Comparison of ENCODE assay signal across 19 cellular contexts in genomic region chr4:8215641-8216442, GRCh38. TPM values are rescaled to one million over a fixed set of nuclear protein-coding genes. Genes with fewer than 3 reads are reported as not detected.
"Had no signal": no experiment of that assay in that cellular context is flagged by ENCODE, and none has a peak within 500 bp of the region (broad histone marks: within the 10 kb centered on the region; RNA-seq: fewer than 3 reads in every experiment).

No MANE protein-coding gene starts in this region.

- ATAC-seq: effector memory CD8-positive, alpha-beta T cell; natural killer cell treated with Interleukin-12 subunit alpha and Interleukin-12 subunit beta and Interleukin-15 and Interleukin-18, amount 100 ng/mL, for 72 hours had no signal

- H3K27me3 Mint-ChIP-seq: effector memory CD8-positive, alpha-beta T cell; memory B cell; natural killer cell treated with Interleukin-12 subunit alpha and Interleukin-12 subunit beta and Interleukin-15 and Interleukin-18, amount 100 ng/mL, for 72 hours had no signal

- DNase-seq: effector memory CD8-positive, alpha-beta T cell; esophagus squamous epithelium; immature natural killer cell; left cardiac atrium; left ventricle myocardium inferior; lower lobe of right lung; psoas muscle; retina; sigmoid colon; stimulated activated CD4-positive, alpha-beta T cell treated with anti-CD3 and anti-CD28 coated beads, Interleukin-12 subunit alpha, Interleukin-12 subunit beta, amount 100 ng/mL, for 4 hours; stimulated activated naive CD4-positive, alpha-beta T cell treated with Interleukin-2 at 50 U/mL for 16 hours; trophoblast cell had no signal

- H3K4me3 ChIP-seq: esophagus squamous epithelium, gastroesophageal sphincter, left ventricle myocardium inferior, lower lobe of right lung, psoas muscle, sigmoid colon, skin epidermis, uterus had no signal

- H3K9me3 ChIP-seq: esophagus squamous epithelium, gastroesophageal sphincter, left ventricle myocardium inferior, lower lobe of right lung, psoas muscle, sigmoid colon, uterus had no signal

- H3K4me1 Mint-ChIP-seq: immature natural killer cell had no signal

- H3K27ac ChIP-seq: esophagus squamous epithelium, gastroesophageal sphincter, left ventricle myocardium inferior, lower lobe of right lung, psoas muscle, sigmoid colon, skin epidermis, uterus had no signal

- H3K36me3 ChIP-seq: sigmoid colon, uterus had no signal

- H3K27ac Mint-ChIP-seq: effector memory CD8-positive, alpha-beta T cell; immature natural killer cell; memory B cell; mesothelial cell of epicardium had no signal

- H3K4me3 Mint-ChIP-seq: effector memory CD8-positive, alpha-beta T cell; immature natural killer cell; memory B cell; mesothelial cell of epicardium; natural killer cell treated with Interleukin-12 subunit alpha and Interleukin-12 subunit beta and Interleukin-15 and Interleukin-18, amount 100 ng/mL, for 72 hours had no signal

- H3K36me3 Mint-ChIP-seq: natural killer cell treated with Interleukin-12 subunit alpha and Interleukin-12 subunit beta and Interleukin-15 and Interleukin-18, amount 100 ng/mL, for 72 hours had no signal

- FAIRE-seq: keratinocyte had no signal

- H3K27me3 ChIP-seq: esophagus squamous epithelium, gastroesophageal sphincter, sigmoid colon, uterus had no signal

- H3K4me1 ChIP-seq: psoas muscle, uterus had no signal

- H3K9me3 Mint-ChIP-seq: effector memory CD8-positive, alpha-beta T cell; immature natural killer cell; memory B cell; mesothelial cell of epicardium; natural killer cell treated with Interleukin-12 subunit alpha and Interleukin-12 subunit beta and Interleukin-15 and Interleukin-18, amount 100 ng/mL, for 72 hours had no signal

RNA-seq across cellular contexts. Expression of gene HTRA3, which starts 53.7 kb away (rescaled TPM):
- total RNA-seq: natural killer cell treated with Interleukin-12 subunit alpha and Interleukin-12 subunit beta and Interleukin-15 and Interleukin-18, amount 100 ng/mL, for 72 hours had no signal
- polyA plus RNA-seq: immature natural killer cell, keratinocyte had no signal
